24 cellular contexts compared by ENCODE assay signal in the genomic region with DNA sequence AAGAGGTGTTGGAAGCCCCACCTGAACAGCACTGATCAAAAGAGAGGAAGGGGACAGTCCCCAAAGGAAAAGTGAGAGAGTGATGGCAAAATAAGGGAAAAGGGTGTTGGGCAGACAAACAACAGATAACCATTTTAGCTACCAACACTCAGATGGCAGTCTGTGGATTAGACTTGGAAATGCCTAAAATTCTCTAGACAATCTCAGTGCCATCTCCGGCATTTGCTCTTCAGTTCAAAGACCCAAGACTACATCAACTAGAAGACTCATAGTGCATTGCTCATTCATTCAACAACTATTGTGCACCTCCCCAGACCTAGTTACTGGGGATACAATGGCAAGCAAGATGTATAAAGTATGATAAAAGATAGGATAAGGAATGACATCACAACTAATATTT.
"Had no signal": no experiment of that assay in that cellular context is flagged by ENCODE, and none has a peak within 500 bp of the region (broad histone marks: within the 10 kb centered on the region; RNA-seq: fewer than 3 reads in every experiment).

No MANE protein-coding gene starts in this region.

- H3K4me3 ChIP-seq: gastrocnemius medialis, lung, mucosa of descending colon, neural progenitor cell, psoas muscle, stomach, thyroid gland had no signal

- FAIRE-seq: endometrium, kidney had no signal

- ATAC-seq: effector memory CD8-positive, alpha-beta T cell; gastrocnemius medialis; left lobe of liver; naive thymus-derived CD4-positive, alpha-beta T cell; psoas muscle; right cardiac atrium; stimulated activated effector memory CD8-positive, alpha-beta T cell treated with anti-CD3 and anti-CD28 coated beads, Interleukin-12 subunit alpha, Interleukin-12 subunit beta, amount 100 ng/mL, for 72 hours had no signal

- H3K27me3 Mint-ChIP-seq: effector memory CD8-positive, alpha-beta T cell; naive thymus-derived CD4-positive, alpha-beta T cell; type B pancreatic cell had no signal

- H3K27ac Mint-ChIP-seq: effector memory CD8-positive, alpha-beta T cell; memory B cell; mesothelial cell of epicardium; naive thymus-derived CD4-positive, alpha-beta T cell; neural progenitor cell; stimulated activated effector memory CD8-positive, alpha-beta T cell treated with anti-CD3 and anti-CD28 coated beads, Interleukin-12 subunit alpha, Interleukin-12 subunit beta, amount 100 ng/mL, for 72 hours; type B pancreatic cell had no signal

- H3K36me3 ChIP-seq: gastrocnemius medialis, neural progenitor cell, stomach, thyroid gland had no signal

- H3K4me1 ChIP-seq: gastrocnemius medialis, neural progenitor cell, psoas muscle had no signal

- H3K4me3 Mint-ChIP-seq: effector memory CD8-positive, alpha-beta T cell; memory B cell; mesothelial cell of epicardium; naive thymus-derived CD4-positive, alpha-beta T cell; nephron; neural progenitor cell; stimulated activated effector memory CD8-positive, alpha-beta T cell treated with anti-CD3 and anti-CD28 coated beads, Interleukin-12 subunit alpha, Interleukin-12 subunit beta, amount 100 ng/mL, for 72 hours; type B pancreatic cell had no signal

- H3K9me3 Mint-ChIP-seq: effector memory CD8-positive, alpha-beta T cell; memory B cell; mesothelial cell of epicardium; naive thymus-derived CD4-positive, alpha-beta T cell; nephron; neural progenitor cell; stimulated activated effector memory CD8-positive, alpha-beta T cell treated with anti-CD3 and anti-CD28 coated beads, Interleukin-12 subunit alpha, Interleukin-12 subunit beta, amount 100 ng/mL, for 72 hours; type B pancreatic cell had no signal

- H3K36me3 Mint-ChIP-seq: memory B cell; mesothelial cell of epicardium; naive thymus-derived CD4-positive, alpha-beta T cell; neural progenitor cell; stimulated activated effector memory CD8-positive, alpha-beta T cell treated with anti-CD3 and anti-CD28 coated beads, Interleukin-12 subunit alpha, Interleukin-12 subunit beta, amount 100 ng/mL, for 72 hours; type B pancreatic cell had no signal

- H3K27me3 ChIP-seq: gastrocnemius medialis, neural progenitor cell, stomach, thyroid gland had no signal

- H3K9me3 ChIP-seq: gastrocnemius medialis, mucosa of descending colon, psoas muscle, stomach, thyroid gland had no signal

- H3K4me1 Mint-ChIP-seq: memory B cell had no signal

- H3K27ac ChIP-seq: gastrocnemius medialis, neural progenitor cell, psoas muscle had no signal

- H2AFZ ChIP-seq: neural progenitor cell had no signal

- H3K9ac ChIP-seq: neural progenitor cell had no signal

- H3K4me2 ChIP-seq: neural progenitor cell had no signal

- DNase-seq: effector memory CD8-positive, alpha-beta T cell; foreskin fibroblast; gastrocnemius medialis; head of caudate nucleus; kidney; mucosa of descending colon; naive thymus-derived CD4-positive, alpha-beta T cell; posterior cingulate gyrus; psoas muscle; right cardiac atrium; stimulated activated CD4-positive, alpha-beta T cell treated with anti-CD3 and anti-CD28 coated beads, Interleukin-2, amount 100 ng/mL, for 24 hours; stimulated activated CD4-positive, alpha-beta T cell treated with anti-CD3 and anti-CD28 coated beads, Interleukin-4, amount 100 ng/mL, for 24 hours; stimulated activated naive CD4-positive, alpha-beta T cell treated with Interleukin-2 at 50 U/mL for 16 hours; stomach; thyroid gland had no signal
